ENCODE assay signal across 8 cellular contexts in the genomic region with DNA sequence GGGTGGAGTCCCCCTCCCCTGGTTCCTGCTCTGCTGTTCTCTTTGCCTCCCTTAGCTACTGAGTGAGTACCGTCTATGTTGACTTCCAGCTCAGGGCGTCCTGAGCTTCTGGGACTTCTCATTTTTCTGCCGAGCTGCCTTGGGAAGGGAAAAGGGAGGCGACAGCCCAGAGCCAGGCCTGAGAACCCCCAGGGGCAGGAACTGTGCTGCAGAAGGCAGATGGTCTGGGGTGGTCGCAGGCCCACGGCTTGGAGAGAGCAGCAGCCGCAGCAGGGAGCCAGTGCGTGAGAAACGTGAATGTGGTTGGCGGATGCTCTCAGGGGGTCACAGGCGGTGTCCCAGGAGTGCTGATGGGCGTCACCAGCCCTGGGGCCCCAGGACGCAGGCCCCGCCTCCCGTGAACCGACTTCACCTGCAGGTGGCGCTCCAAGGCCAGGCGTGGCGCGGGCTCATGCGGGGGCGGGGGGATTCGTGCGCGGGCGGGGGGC. TPM values are rescaled to one million over a fixed set of nuclear protein-coding genes. Genes with fewer than 3 reads are reported as not detected.
DNase-seq lines count a peak whose midpoint lies in the region; TF ChIP-seq lines count a peak whose summit lies in the region.

No MANE protein-coding gene starts in this region.

- WGBS in H9 (ENCODE audit: extremely low coverage, insufficient read length, low lambda C conversion rate) = no CpG with 5 or more reads among the region's 26 CpGs
- 10% methylated on average over 13 of the region's 26 CpGs for WGBS in esophagus muscularis mucosa

- no peak overlapping the region for H2BK12ac ChIP-seq in H9 (ENCODE audit: insufficient read length, low read depth, low read length)

- H2BK120ac ChIP-seq in H9 (ENCODE audit: low read depth, low read length, poor library complexity, severe bottlenecking) = no peak overlapping the region

- H3K27me3 Mint-ChIP-seq in H9 (ENCODE audit: low read depth) (peaks cover 7% of the 10 kb centered on the region), type B pancreatic cell (no peaks in the 10 kb centered on the region)

- H4K20me1 ChIP-seq in H9 (ENCODE audit: control insufficient read depth, insufficient read depth, insufficient read length) = no peaks in the 10 kb centered on the region

- peak overlapping the region; percentile 41 for H3K4me2 ChIP-seq in H9 (ENCODE audit: insufficient read depth, insufficient read length, low read length)

- H3K79me2 ChIP-seq in H9 (ENCODE audit: insufficient read depth, low read length) = no peaks in the 10 kb centered on the region

- H3K27ac ChIP-seq in H9 (ENCODE audit: insufficient read length, low read depth, low read length) (no peak overlapping the region), esophagus muscularis mucosa (replicated peaks in 1 of 4) (peak overlapping the region in 1 of 4 donors; percentile 42), neutrophil (no peak overlapping the region)

- H3K27me3 ChIP-seq in H9 (ENCODE audit: insufficient read depth, low read length) = no peaks in the 10 kb centered on the region
- no peaks in the 10 kb centered on the region for H3K27me3 ChIP-seq in esophagus muscularis mucosa
- peaks cover 22% of the 10 kb centered on the region for H3K27me3 ChIP-seq in neutrophil

- H4K91ac ChIP-seq in H9 (ENCODE audit: insufficient read length, low read depth, low read length) = no peak overlapping the region

- H3K4me1 Mint-ChIP-seq in H9 (peaks cover 10 to 11% of the 10 kb centered on the region in 2 experiments), type B pancreatic cell (ENCODE audit: unreplicated experiment) (peaks cover 22% of the 10 kb centered on the region)

- intact Hi-C loops in esophagus muscularis mucosa (cut with DNase I) = loop anchor here (1.0 to 10.0 kb wide), 2 partner anchors 66 to 257 kb away; no protein-coding TSS in a partner anchor

- no peaks in the 10 kb centered on the region for H3K4me1 ChIP-seq in H9 (ENCODE audit: insufficient read depth, low read length)
- peaks cover 7 to 15% (median 13%) of the 10 kb centered on the region in 4 donors for H3K4me1 ChIP-seq in esophagus muscularis mucosa
- H3K4me1 ChIP-seq in neutrophil (ENCODE audit: control insufficient read depth in 1 of 2, insufficient read depth in 1 of 2, low read depth in 1 of 2, low read length in 1 of 2) = peaks cover 14 to 20% of the 10 kb centered on the region in 2 experiments

- peak overlapping the region in 2 of 4 donors; percentile 18 to 35 for H3K4me3 ChIP-seq in esophagus muscularis mucosa
- no peak overlapping the region for H3K4me3 ChIP-seq in neutrophil (ENCODE audit: low read depth in 1 of 2, low read length in 1 of 2)

- DNase-seq in COLO668 (lab: John Stamatoyannopoulos, UW; ENCODE audit: unreplicated experiment) (peak; percentile 53), H9 (peak; percentile 82), NCI-H69 (lab: John Stamatoyannopoulos, UW) (peak; percentile 67), esophagus muscularis mucosa (ENCODE audit: extremely low spot score) (no peak), type B pancreatic cell (ENCODE audit: extremely low spot score, unreplicated experiment) (no peak), cortex of kidney (lab: John Stamatoyannopoulos, UW) (no peak)
- DNase-seq in activated CD8-positive, alpha-beta memory T cell treated with anti-CD3 and anti-CD28 coated beads, Interleukin-2, amount 50 U/mL, for 48 hours = peak; percentile 93

- H3K56ac ChIP-seq in H9 (ENCODE audit: insufficient read length, low read depth, low read length) = no peak overlapping the region

- H4K8ac ChIP-seq in H9 (replicated peaks; ENCODE audit: insufficient read length, low read depth, low read length) = no peak overlapping the region

- H3K4me3 Mint-ChIP-seq in H9 (peak overlapping the region; percentile 44 to 70; a peak in 4 of 5 replicates), type B pancreatic cell (peak overlapping the region; percentile 74)

- H3K9ac ChIP-seq in H9 (ENCODE audit: extremely low read depth, insufficient read length, low read length) = no peak overlapping the region

- H2AFZ ChIP-seq in H9 (ENCODE audit: low read length) = no peak overlapping the region

- no peak overlapping the region for H3K23ac ChIP-seq in H9 (ENCODE audit: insufficient read length, low read depth, low read length)

- H3K36me3 Mint-ChIP-seq in H9 (ENCODE audit: insufficient read depth in 1 of 3, low read depth in 3 of 3) (peaks cover 0 to 8% (median 7%) of the 10 kb centered on the region in 3 experiments; a peak in 3 of 7 replicates), type B pancreatic cell (no peaks in the 10 kb centered on the region)

- TF ChIP-seq CTCF in H9 (conservative IDR thresholded peaks at IDR 0.05) (peak; percentile 69), esophagus muscularis mucosa (IDR thresholded peaks at IDR 0.05) (peak; percentile 63 to 73 (median 69)), neutrophil (IDR thresholded peaks at IDR 0.05) (peak; percentile 83), type B pancreatic cell (conservative IDR thresholded peaks at IDR 0.05) (peak; percentile 76)

- H3K79me1 ChIP-seq in H9 (ENCODE audit: insufficient read depth, low read depth, low read length, poor library complexity, severe bottlenecking) = no peaks in the 10 kb centered on the region

- H3K9me3 ChIP-seq in H9 (ENCODE audit: control insufficient read depth, low read depth, low read length) (no peaks in the 10 kb centered on the region), esophagus muscularis mucosa (no peaks in the 10 kb centered on the region), neutrophil (no peaks in the 10 kb centered on the region)

- H2AK5ac ChIP-seq in H9 (ENCODE audit: insufficient read length, low read length) = no peak overlapping the region

- H3K18ac ChIP-seq in H9 (ENCODE audit: insufficient read length, low read depth, low read length) = no peak overlapping the region

- no peaks in the 10 kb centered on the region for H3K23me2 ChIP-seq in H9 (ENCODE audit: insufficient read length, low read depth, low read length, poor library complexity, severe bottlenecking)

- no peak overlapping the region for H3T11ph ChIP-seq in H9 (ENCODE audit: low read length)

- H3K4ac ChIP-seq in H9 (ENCODE audit: low read depth, low read length) = no peak overlapping the region

- H2BK20ac ChIP-seq in H9 (ENCODE audit: low read depth, low read length, poor library complexity, severe bottlenecking) = no peak overlapping the region

- TF ChIP-seq POLR2A in esophagus muscularis mucosa (IDR thresholded peaks at IDR 0.05; ENCODE audit: low read depth) = no peak

- no peak overlapping the region for H4K5ac ChIP-seq in H9 (ENCODE audit: insufficient read length, low read depth, low read length)

- TF ChIP-seq EP300 in esophagus muscularis mucosa (IDR thresholded peaks at IDR 0.05) = no peak

- H3K36me3 ChIP-seq in esophagus muscularis mucosa (no peaks in the 10 kb centered on the region), neutrophil (no peaks in the 10 kb centered on the region)

- H3K27ac Mint-ChIP-seq in H9 = peak overlapping the region in 2 of 3 experiments; percentile 35 to 46; a peak in 2 of 7 replicates
- H3K27ac Mint-ChIP-seq in type B pancreatic cell = no peak overlapping the region

- H2BK5ac ChIP-seq in H9 (ENCODE audit: insufficient read length, low read length) = no peak overlapping the region

- H3K14ac ChIP-seq in H9 (ENCODE audit: insufficient read depth, low read length) = no peak overlapping the region

- peaks cover 7 to 8% of the 10 kb centered on the region in 2 experiments for H3K9me3 Mint-ChIP-seq in H9
- H3K9me3 Mint-ChIP-seq in type B pancreatic cell = peaks cover 9% of the 10 kb centered on the region

- no peak overlapping the region for H2BK15ac ChIP-seq in H9 (ENCODE audit: low read depth, low read length)

RNA-seq across cellular contexts. Expression of a gene that starts 9.2 kb away (rescaled TPM):
- 9.5 and 10.0 TPM in 2 replicates for total RNA-seq in H9 (2021)
- total RNA-seq in esophagus muscularis mucosa = 10 to 100 TPM; 11.8 to 25.5 (median 14.3) TPM
- 22.6 and 41.4 TPM in 2 replicates for total RNA-seq in type B pancreatic cell (ENCODE audit: low replicate concordance)

RNA-seq across cellular contexts. Expression of a gene that starts 55.8 kb away (rescaled TPM):
- total RNA-seq in H9 (2021) (1.9 and 2.7 TPM in 2 replicates), esophagus muscularis mucosa (10 to 100 TPM in 2 of 4 donors, 1 to 10 TPM in 2; 5.8 to 19.1 (median 9.5) TPM), type B pancreatic cell (ENCODE audit: low replicate concordance) (8.9 and 14.2 TPM in 2 replicates)

Comparison
In these comparisons a context has a peak if more than half of its experiments do, and no peak if none do; other contexts are left out.
1. DNase-seq: peak in COLO668 (single experiment), H9 (single experiment), NCI-H69 (single experiment) and activated CD8-positive, alpha-beta memory T cell treated with anti-CD3 and anti-CD28 coated beads, Interleukin-2, amount 50 U/mL, for 48 hours (single experiment); none in esophagus muscularis mucosa (single experiment), type B pancreatic cell (single experiment) and cortex of kidney (single experiment).
2. Peak in every context shown above with its lines, with median percentiles within 50 percentile points of each other: CTCF ChIP-seq.